ENCODE assay signal across 20 cellular contexts in genomic region chr2:233760043-233760442, GRCh38. TPM values are rescaled to one million over a fixed set of nuclear protein-coding genes. Genes with fewer than 3 reads are reported as not detected.
DNase-seq lines count a peak whose midpoint lies in the region; ATAC-seq, FAIRE-seq and TF ChIP-seq lines count a peak whose summit lies in the region.
"Had no signal": no experiment of that assay in that cellular context is flagged by ENCODE, and none has a peak within 500 bp of the region (broad histone marks: within the 10 kb centered on the region; RNA-seq: fewer than 3 reads in every experiment).

Gene UGT1A1 (plus strand): TSS chr2:233760270. CDS start chr2:233760288, 18 bp downstream.

- peaks cover 0 to 3% of the 10 kb centered on the region in 2 experiments; a peak in 2 of 5 replicates for H3K4me1 ChIP-seq in K562 (replicated peaks in 1 of 2; ENCODE audit: control insufficient read depth in 2 of 2, insufficient read depth in 2 of 2, low read length in 2 of 2)
- peaks cover 0 to 41% (median 16%) of the 10 kb centered on the region in 4 donors for H3K4me1 ChIP-seq in right lobe of liver
- no peaks in the 10 kb centered on the region for H3K4me1 ChIP-seq in urinary bladder (ENCODE audit: insufficient read depth)

- peaks cover 0 to 13% of the 10 kb centered on the region in 2 experiments; a peak in 2 of 5 replicates for H3K27me3 ChIP-seq in K562 (ENCODE audit: control insufficient read depth in 2 of 2, insufficient read depth in 2 of 2, low read length in 2 of 2)
- no peaks in the 10 kb centered on the region for H3K27me3 ChIP-seq in right lobe of liver

- no peak for TF ChIP-seq RAD21 in K562 (CRISPR knock-in tag; conservative IDR thresholded peaks at IDR 0.05 in 1 of 2, IDR thresholded peaks at IDR 0.05 in 1 of 2)

- H3K36me3 ChIP-seq in K562 (ENCODE audit: control insufficient read depth, insufficient read depth, low read length), result no peaks in the 10 kb centered on the region
- peaks cover 0 to 2% (median 0%) of the 10 kb centered on the region in 4 donors for H3K36me3 ChIP-seq in right lobe of liver
- no peaks in the 10 kb centered on the region for H3K36me3 ChIP-seq in urinary bladder (ENCODE audit: insufficient read depth)

- no peak for TF ChIP-seq EP300 in K562 (IDR thresholded peaks at IDR 0.05; ENCODE audit: low read length)

- TF ChIP-seq POLR2A in K562 (conservative IDR thresholded peaks at IDR 0.05), result no peak
- TF ChIP-seq POLR2A in right lobe of liver (IDR thresholded peaks at IDR 0.05), result peak; percentile 66

- ATAC-seq in K562 (no peak), right lobe of liver (peak; percentile 6 to 58 (median 42)), GM21529 (IDR thresholded peaks at IDR 0.05; ENCODE audit: unreplicated experiment) (no peak)
- ATAC-seq: PC-3 had no signal

- 2% methylated on average over 6 of the region's 6 CpGs for WGBS in K562 (ENCODE audit: insufficient coverage, low coverage, missing lambda C conversion rate)
- 36% methylated on average over 6 of the region's 6 CpGs for WGBS in right lobe of liver (ENCODE audit: insufficient coverage, low coverage, low lambda C conversion rate, missing lambda C conversion rate)
- WGBS in urinary bladder, result 87% methylated on average over 6 of the region's 6 CpGs

- H3K27ac ChIP-seq in K562 (ENCODE audit: extremely low read depth, low read depth, low read length) (no peak within 1 kb of the TSS), right lobe of liver (peak within 1 kb of the TSS; percentile 80 to 92 (median 91)), urinary bladder (ENCODE audit: low read depth) (peak within 1 kb of the TSS; percentile 41)

- BruUV-seq in K562 (replicated peaks; lab: Mats Ljungman, UMichigan), result no TSS peak

- no peaks in the 10 kb centered on the region for H3K9me3 ChIP-seq in K562 (replicated peaks; ENCODE audit: control insufficient read depth, insufficient read depth, low read depth, low read length)
- H3K9me3 ChIP-seq in right lobe of liver, result no peaks in the 10 kb centered on the region

- FAIRE-seq in K562 (lab: Jason Lieb, UNC), result no peak

- CTCF ChIA-PET in K562 (lab: Yijun Ruan, JAX; ENCODE audit: low intra/inter-chr PET ratio), result no interaction called here

- intact Hi-C loops in K562 (cut with micrococcal nuclease) (no loop called here), right lobe of liver (cut with DNase I) (loop anchor here in 1 of 2 donors (5.0 kb wide), 1 partner anchor 43 kb away; the partner anchor contains the start of gene UGT1A4)

- POLR2A ChIA-PET in K562 (lab: Yijun Ruan, JAX), result interaction anchor here (0.5 to 0.7 kb wide), 3 partner anchors 11 to 42 kb away, joined by 3 to 4 read pairs (median 4); no protein-coding TSS in a partner anchor

- DNase-seq in HuH-7 (ENCODE audit: low spot score), result peak; percentile 35
- DNase-seq in K562 (ENCODE audit: extremely low read depth in 1 of 4, low spot score in 3 of 4), result no peak
- DNase-seq in right lobe of liver, result peak in 2 of 3 donors; percentile 58 to 83
- DNase-seq in NCI-H510A (lab: John Stamatoyannopoulos, UW), result no peak
- no peak for DNase-seq in globus pallidus (ENCODE audit: low spot score)
- DNase-seq: DMS 273 treated with DMSO at 0.1 percent for 48 hours, GDM1, H9, KG1, NCI-H1417, NCI-H187, NCI-H2107, NCI-H2227 treated with DMSO at 0.1 percent for 48 hours, NCI-H524 treated with DMSO at 0.1 percent for 48 hours, PC-3 had no signal

- H4K20me1 ChIP-seq in K562 (replicated peaks; ENCODE audit: control insufficient read depth, insufficient read depth, low read length), result no peaks in the 10 kb centered on the region

- TF ChIP-seq CTCF in K562 (IDR thresholded peaks at IDR 0.05 in 2 of 3, conservative IDR thresholded peaks at IDR 0.05 in 1 of 3; ENCODE audit: insufficient read depth in 2 of 3, low read depth in 1 of 3, low read length in 3 of 3), result no peak
- TF ChIP-seq CTCF in right lobe of liver (IDR thresholded peaks at IDR 0.05), result no peak

- H3K4me3 ChIP-seq in K562 (no peak within 1 kb of the TSS), right lobe of liver (peak within 1 kb of the TSS; percentile 12 to 69 (median 69)), urinary bladder (ENCODE audit: low read depth, low read length) (no peak within 1 kb of the TSS)

- H3K9me1 ChIP-seq in K562 (ENCODE audit: control insufficient read depth, insufficient read depth, low read length), result no peaks in the 10 kb centered on the region

- H3K79me2 ChIP-seq in K562 (ENCODE audit: control insufficient read depth, insufficient read depth, low read length), result no peaks in the 10 kb centered on the region

- H3K4me2 ChIP-seq in K562 (ENCODE audit: insufficient read depth, low read length), result no peak within 1 kb of the TSS

- in situ Hi-C loops in K562 (cut with MboI), result no loop called here

- no peak within 1 kb of the TSS for H2AFZ ChIP-seq in K562 (ENCODE audit: low read depth, low read length)

- no peak within 1 kb of the TSS for H3K9ac ChIP-seq in K562 (ENCODE audit: insufficient read depth in 1 of 2, low read depth in 2 of 2, low read length in 2 of 2)

TF ChIP-seq in K562, 482 proteins besides CTCF, POLR2A, EP300 and RAD21:
- TF ChIP-seq LARP7 (IDR thresholded peaks at IDR 0.05) (no peak), IFI16 (CRISPR knock-in tag; IDR thresholded peaks at IDR 0.05) (no peak), TFE3 (CRISPR knock-in tag; IDR thresholded peaks at IDR 0.05) (peak; percentile 84), PCBP1 (IDR thresholded peaks at IDR 0.05; ENCODE audit: low read depth, low read length, poor library complexity, severe bottlenecking) (no peak), HDAC3 (IDR thresholded peaks at IDR 0.05; ENCODE audit: borderline replicate concordance, partially characterized antibody) (no peak), E2F8 (IDR thresholded peaks at IDR 0.05; ENCODE audit: low read depth, partially characterized antibody) (no peak), TRIM28 (IDR thresholded peaks at IDR 0.05) (no peak), RAD51 (IDR thresholded peaks at IDR 0.05; ENCODE audit: borderline replicate concordance, low read depth) (peak; percentile 65)

RNA-seq across cellular contexts. Expression of gene UGT1A1, which starts in this region (rescaled TPM):
- not detected in 2 replicates for total RNA-seq in K562 (2011; cell fraction: chromatin; rRNA removed; ENCODE audit: low replicate concordance)
- not detected in 2 replicates for total RNA-seq in K562 (2011; cell fraction: nucleolus; rRNA removed)
- total RNA-seq in K562 (2011; cell fraction: nucleoplasm; rRNA removed), result not detected in 2 replicates
- total RNA-seq in K562 (2014; rRNA removed) (not detected in 2 replicates), K562 (2014; rRNA removed; fragmentation: Illumina TruSeq; extraction: Trizol) (not detected in 2 replicates), K562 (2015; rRNA removed; fragmentation: Illumina TruSeq; extraction: Trizol) (not detected in 2 replicates), K562 (2021) (not detected in 2 replicates), right lobe of liver (1,000 to 10,000 TPM in 1 of 6 experiments, 100 to 1,000 TPM in 4, 10 to 100 TPM in 1; 97.5 to 1,279 (median 171) TPM), urinary bladder (1.9 TPM)
- polyA plus RNA-seq in K562 (2011; rRNA removed) (not detected in 2 replicates), K562 (2014; fragmentation: Illumina TruSeq; extraction: Trizol) (not detected in 2 replicates), K562 (2014; fragmentation: Nextera tagmentation; extraction: Ambion mirVana) (not detected), K562 (2014; rRNA removed) (not detected in 2 replicates), urinary bladder (5.6 TPM)
- polyA plus RNA-seq in K562 (2011; cell fraction: cytosol; rRNA removed), result not detected in 2 replicates
- not detected in 2 replicates for polyA plus RNA-seq in K562 (2011; cell fraction: nucleus; rRNA removed)
- polyA plus RNA-seq in K562 (2012), result not detected in 2 replicates
- not detected in 2 replicates for polyA minus RNA-seq in K562 (2011; rRNA and poly(A)+ RNA removed)
- not detected in 2 replicates for polyA minus RNA-seq in K562 (2011; cell fraction: cytosol; rRNA and poly(A)+ RNA removed)
- not detected in 2 replicates for polyA minus RNA-seq in K562 (2011; cell fraction: nucleus; rRNA and poly(A)+ RNA removed)
- total RNA-seq: H9, SK-MEL-5 had no signal
- polyA plus RNA-seq: AG04450, CD14-positive monocyte had no signal

Comparison
In these comparisons a context has a peak if more than half of its experiments do, and no peak if none do; other contexts are left out.
1. RNA of gene UGT1A1 (total RNA-seq): 97.5 to 1,279 TPM in right lobe of liver; 1.9 TPM in urinary bladder (single experiment) and not detected in K562; every median in the first group is over 10 times any median in the second.
2. DNase-seq: peak in HuH-7 (single experiment) and right lobe of liver (2 of 3); none in K562 (0 of 4), NCI-H510A (single experiment) and globus pallidus (single experiment).
3. ATAC-seq: peak in right lobe of liver (4 of 4); none in K562 (single experiment) and GM21529 (single experiment).
4. H3K4me3 ChIP-seq: peak in right lobe of liver (3 of 3); none in K562 (single experiment) and urinary bladder (single experiment).